ENCODE assay signal across 2 cellular contexts in the genomic region with DNA sequence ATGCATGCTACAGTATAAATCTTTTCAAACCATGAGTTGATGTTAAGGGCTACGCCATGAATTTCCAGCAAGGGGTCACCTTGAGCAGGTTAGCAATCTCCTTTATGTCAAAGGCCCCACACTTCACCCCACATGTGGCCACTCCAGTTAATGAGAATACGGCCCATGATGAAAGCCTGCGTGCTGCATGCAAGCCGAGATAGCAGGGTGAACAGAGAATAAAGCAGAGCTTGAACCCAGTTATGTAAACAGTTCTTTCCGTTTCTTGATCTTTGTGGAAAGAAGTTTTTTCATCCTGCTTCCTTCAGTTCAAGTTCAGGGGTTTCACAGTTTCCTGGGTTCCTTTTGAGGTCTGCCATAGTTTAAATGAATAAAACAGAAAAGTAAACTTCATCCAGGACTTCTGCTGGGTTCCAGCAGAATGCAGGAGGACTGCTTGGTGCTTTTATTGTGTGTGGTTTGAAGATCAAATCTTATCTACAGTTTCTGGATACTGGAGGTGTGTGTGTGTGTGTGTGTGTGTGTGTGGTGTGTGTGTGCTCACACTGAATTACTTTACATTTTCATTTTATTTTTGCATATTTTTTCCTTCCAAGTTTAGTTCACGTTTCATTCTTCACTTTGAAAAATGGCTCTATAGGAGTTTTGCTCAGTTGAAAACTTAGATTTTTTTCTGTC.
TF ChIP-seq lines count a peak whose summit lies in the region.

No MANE protein-coding gene starts in this region.

TF ChIP-seq in SK-N-SH, 30 proteins besides CTCF, POLR2A, EP300 and RAD21:
- TF ChIP-seq, protein P1, sequence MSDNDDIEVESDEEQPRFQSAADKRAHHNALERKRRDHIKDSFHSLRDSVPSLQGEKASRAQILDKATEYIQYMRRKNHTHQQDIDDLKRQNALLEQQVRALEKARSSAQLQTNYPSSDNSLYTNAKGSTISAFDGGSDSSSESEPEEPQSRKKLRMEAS (IDR thresholded peaks at IDR 0.05; ENCODE audit: low read depth) = no peak
- TF ChIP-seq USF2 (IDR thresholded peaks at IDR 0.05; ENCODE audit: borderline replicate concordance, low read depth, low read length) (no peak), GATA2 (CRISPR knock-in tag; IDR thresholded peaks at IDR 0.05) (0 out of 2 replicates have a peak, but pooled peaks have one; percentile 13)

TF ChIP-seq in SK-N-SH treated with all-trans-retinoic acid at 6 μM for 48 hours, 23 proteins besides CTCF, POLR2A, EP300 and RAD21:
- TF ChIP-seq GLIS3 (CRISPR knock-in tag; IDR thresholded peaks at IDR 0.05) = no peak
- TF ChIP-seq ZNF8 (CRISPR knock-in tag; IDR thresholded peaks at IDR 0.05) = no peak
- no peak for TF ChIP-seq ZC3H10 (CRISPR knock-in tag; IDR thresholded peaks at IDR 0.05)
- no peak for TF ChIP-seq CSDC2 (CRISPR knock-in tag; IDR thresholded peaks at IDR 0.05)
- TF ChIP-seq TSHZ2 (CRISPR knock-in tag; IDR thresholded peaks at IDR 0.05) = no peak
- no peak for TF ChIP-seq PPARA (CRISPR knock-in tag; IDR thresholded peaks at IDR 0.05; ENCODE audit: borderline replicate concordance)
- TF ChIP-seq TOX (CRISPR knock-in tag; IDR thresholded peaks at IDR 0.05; ENCODE audit: borderline replicate concordance) = no peak
- TF ChIP-seq OSR1 (CRISPR knock-in tag; IDR thresholded peaks at IDR 0.05) = no peak
- no peak for TF ChIP-seq SNAI2 (CRISPR knock-in tag; IDR thresholded peaks at IDR 0.05)
- TF ChIP-seq ZFP3 (CRISPR knock-in tag; IDR thresholded peaks at IDR 0.05) = no peak
- no peak for TF ChIP-seq ZFP30 (CRISPR knock-in tag; IDR thresholded peaks at IDR 0.05)
- TF ChIP-seq ARNTL (CRISPR knock-in tag; IDR thresholded peaks at IDR 0.05; ENCODE audit: borderline replicate concordance, low read depth) = no peak
- TF ChIP-seq ISL1 (CRISPR knock-in tag; IDR thresholded peaks at IDR 0.05) = no peak
- no peak for TF ChIP-seq ESRRG (CRISPR knock-in tag; IDR thresholded peaks at IDR 0.05)
